In genomic region chr1:231423648-231424047, GRCh38 we compare ENCODE assay signal across 1 cellular context.
TF ChIP-seq lines count a peak whose summit lies in the region.

No MANE protein-coding gene starts in this region.

TF ChIP-seq in HEK293, 187 proteins besides CTCF, POLR2A, EP300 and RAD21 (continued from another document):
- TF ChIP-seq ZBTB11 (tag by site-specific recombination; conservative IDR thresholded peaks at IDR 0.05; ENCODE audit: low read depth) (no peak), ZNF266 (tag by site-specific recombination; IDR thresholded peaks at IDR 0.05; ENCODE audit: low read depth) (no peak), ZNF777 (tag by site-specific recombination; IDR thresholded peaks at IDR 0.05; ENCODE audit: borderline replicate concordance) (no peak), YY2 (tag by site-specific recombination; IDR thresholded peaks at IDR 0.05) (no peak), ZNF148 (tag by site-specific recombination; IDR thresholded peaks at IDR 0.05; ENCODE audit: borderline replicate concordance) (no peak), YY1 (tag by site-specific recombination; IDR thresholded peaks at IDR 0.05) (no peak), PRDM1 (tag by site-specific recombination; IDR thresholded peaks at IDR 0.05) (peak; percentile 44; the same call in 1 of the 2 replicates), ZNF600 (tag by site-specific recombination; IDR thresholded peaks at IDR 0.05) (peak; percentile 79), ZBTB48 (tag by site-specific recombination; IDR thresholded peaks at IDR 0.05) (no peak), ZSCAN30 (tag by site-specific recombination; IDR thresholded peaks at IDR 0.05) (no peak), ZNF2 (tag by site-specific recombination; IDR thresholded peaks at IDR 0.05) (no peak), ZNF184 (tag by site-specific recombination; IDR thresholded peaks at IDR 0.05) (no peak), ZNF501 (tag by site-specific recombination; IDR thresholded peaks at IDR 0.05) (no peak), ZNF114 (tag by site-specific recombination; IDR thresholded peaks at IDR 0.05) (no peak), ZNF248 (tag by site-specific recombination; IDR thresholded peaks at IDR 0.05) (no peak), SP2 (tag by site-specific recombination; IDR thresholded peaks at IDR 0.05) (no peak), ZNF629 (tag by site-specific recombination; IDR thresholded peaks at IDR 0.05) (no peak), ZBTB20 (tag by site-specific recombination; IDR thresholded peaks at IDR 0.05) (peak; percentile 53; the same call in 1 of the 2 replicates), SCRT1 (tag by site-specific recombination; IDR thresholded peaks at IDR 0.05; ENCODE audit: borderline replicate concordance) (0 out of 2 replicates have a peak, but pooled peaks have one; percentile 11), EGR2 (tag by site-specific recombination; IDR thresholded peaks at IDR 0.05; ENCODE audit: low read depth) (no peak), ZNF654 (tag by site-specific recombination; IDR thresholded peaks at IDR 0.05; ENCODE audit: low read depth) (no peak), ZNF341 (tag by site-specific recombination; IDR thresholded peaks at IDR 0.05; ENCODE audit: low read depth) (no peak), ZFP37 (tag by site-specific recombination; IDR thresholded peaks at IDR 0.05) (no peak), ZNF571 (tag by site-specific recombination; IDR thresholded peaks at IDR 0.05) (no peak), ZNF621 (tag by site-specific recombination; IDR thresholded peaks at IDR 0.05) (no peak), ZNF391 (tag by site-specific recombination; IDR thresholded peaks at IDR 0.05; ENCODE audit: borderline replicate concordance, low read depth) (no peak), ZNF549 (tag by site-specific recombination; IDR thresholded peaks at IDR 0.05) (no peak), ZNF302 (tag by site-specific recombination; IDR thresholded peaks at IDR 0.05; ENCODE audit: low read depth) (no peak), ZNF223 (tag by site-specific recombination; IDR thresholded peaks at IDR 0.05) (no peak), ZNF433 (tag by site-specific recombination; IDR thresholded peaks at IDR 0.05; ENCODE audit: low read depth) (no peak)
- TF ChIP-seq, protein P1, sequence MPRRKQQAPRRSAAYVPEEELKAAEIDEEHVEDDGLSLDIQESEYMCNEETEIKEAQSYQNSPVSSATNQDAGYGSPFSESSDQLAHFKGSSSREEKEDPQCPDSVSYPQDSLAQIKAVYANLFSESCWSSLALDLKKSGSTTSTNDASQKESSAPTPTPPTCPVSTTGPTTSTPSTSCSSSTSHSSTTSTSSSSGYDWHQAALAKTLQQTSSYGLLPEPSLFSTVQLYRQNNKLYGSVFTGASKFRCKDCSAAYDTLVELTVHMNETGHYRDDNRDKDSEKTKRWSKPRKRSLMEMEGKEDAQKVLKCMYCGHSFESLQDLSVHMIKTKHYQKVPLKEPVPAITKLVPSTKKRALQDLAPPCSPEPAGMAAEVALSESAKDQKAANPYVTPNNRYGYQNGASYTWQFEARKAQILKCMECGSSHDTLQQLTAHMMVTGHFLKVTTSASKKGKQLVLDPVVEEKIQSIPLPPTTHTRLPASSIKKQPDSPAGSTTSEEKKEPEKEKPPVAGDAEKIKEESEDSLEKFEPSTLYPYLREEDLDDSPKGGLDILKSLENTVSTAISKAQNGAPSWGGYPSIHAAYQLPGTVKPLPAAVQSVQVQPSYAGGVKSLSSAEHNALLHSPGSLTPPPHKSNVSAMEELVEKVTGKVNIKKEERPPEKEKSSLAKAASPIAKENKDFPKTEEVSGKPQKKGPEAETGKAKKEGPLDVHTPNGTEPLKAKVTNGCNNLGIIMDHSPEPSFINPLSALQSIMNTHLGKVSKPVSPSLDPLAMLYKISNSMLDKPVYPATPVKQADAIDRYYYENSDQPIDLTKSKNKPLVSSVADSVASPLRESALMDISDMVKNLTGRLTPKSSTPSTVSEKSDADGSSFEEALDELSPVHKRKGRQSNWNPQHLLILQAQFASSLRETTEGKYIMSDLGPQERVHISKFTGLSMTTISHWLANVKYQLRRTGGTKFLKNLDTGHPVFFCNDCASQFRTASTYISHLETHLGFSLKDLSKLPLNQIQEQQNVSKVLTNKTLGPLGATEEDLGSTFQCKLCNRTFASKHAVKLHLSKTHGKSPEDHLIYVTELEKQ (tag by site-specific recombination; IDR thresholded peaks at IDR 0.05; ENCODE audit: borderline replicate concordance): 0 out of 2 replicates have a peak, but pooled peaks have one; percentile 38
- TF ChIP-seq, protein P2, sequence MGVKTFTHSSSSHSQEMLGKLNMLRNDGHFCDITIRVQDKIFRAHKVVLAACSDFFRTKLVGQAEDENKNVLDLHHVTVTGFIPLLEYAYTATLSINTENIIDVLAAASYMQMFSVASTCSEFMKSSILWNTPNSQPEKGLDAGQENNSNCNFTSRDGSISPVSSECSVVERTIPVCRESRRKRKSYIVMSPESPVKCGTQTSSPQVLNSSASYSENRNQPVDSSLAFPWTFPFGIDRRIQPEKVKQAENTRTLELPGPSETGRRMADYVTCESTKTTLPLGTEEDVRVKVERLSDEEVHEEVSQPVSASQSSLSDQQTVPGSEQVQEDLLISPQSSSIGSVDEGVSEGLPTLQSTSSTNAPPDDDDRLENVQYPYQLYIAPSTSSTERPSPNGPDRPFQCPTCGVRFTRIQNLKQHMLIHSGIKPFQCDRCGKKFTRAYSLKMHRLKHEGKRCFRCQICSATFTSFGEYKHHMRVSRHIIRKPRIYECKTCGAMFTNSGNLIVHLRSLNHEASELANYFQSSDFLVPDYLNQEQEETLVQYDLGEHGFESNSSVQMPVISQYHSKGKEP (tag by site-specific recombination; IDR thresholded peaks at IDR 0.05): peak; percentile 81
- TF ChIP-seq, protein P3, sequence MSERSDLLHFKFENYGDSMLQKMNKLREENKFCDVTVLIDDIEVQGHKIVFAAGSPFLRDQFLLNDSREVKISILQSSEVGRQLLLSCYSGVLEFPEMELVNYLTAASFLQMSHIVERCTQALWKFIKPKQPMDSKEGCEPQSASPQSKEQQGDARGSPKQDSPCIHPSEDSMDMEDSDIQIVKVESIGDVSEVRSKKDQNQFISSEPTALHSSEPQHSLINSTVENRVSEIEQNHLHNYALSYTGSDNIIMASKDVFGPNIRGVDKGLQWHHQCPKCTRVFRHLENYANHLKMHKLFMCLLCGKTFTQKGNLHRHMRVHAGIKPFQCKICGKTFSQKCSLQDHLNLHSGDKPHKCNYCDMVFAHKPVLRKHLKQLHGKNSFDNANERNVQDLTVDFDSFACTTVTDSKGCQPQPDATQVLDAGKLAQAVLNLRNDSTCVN (tag by site-specific recombination; optimal IDR thresholded peaks at IDR 0.05): no peak
- TF ChIP-seq, protein P4, sequence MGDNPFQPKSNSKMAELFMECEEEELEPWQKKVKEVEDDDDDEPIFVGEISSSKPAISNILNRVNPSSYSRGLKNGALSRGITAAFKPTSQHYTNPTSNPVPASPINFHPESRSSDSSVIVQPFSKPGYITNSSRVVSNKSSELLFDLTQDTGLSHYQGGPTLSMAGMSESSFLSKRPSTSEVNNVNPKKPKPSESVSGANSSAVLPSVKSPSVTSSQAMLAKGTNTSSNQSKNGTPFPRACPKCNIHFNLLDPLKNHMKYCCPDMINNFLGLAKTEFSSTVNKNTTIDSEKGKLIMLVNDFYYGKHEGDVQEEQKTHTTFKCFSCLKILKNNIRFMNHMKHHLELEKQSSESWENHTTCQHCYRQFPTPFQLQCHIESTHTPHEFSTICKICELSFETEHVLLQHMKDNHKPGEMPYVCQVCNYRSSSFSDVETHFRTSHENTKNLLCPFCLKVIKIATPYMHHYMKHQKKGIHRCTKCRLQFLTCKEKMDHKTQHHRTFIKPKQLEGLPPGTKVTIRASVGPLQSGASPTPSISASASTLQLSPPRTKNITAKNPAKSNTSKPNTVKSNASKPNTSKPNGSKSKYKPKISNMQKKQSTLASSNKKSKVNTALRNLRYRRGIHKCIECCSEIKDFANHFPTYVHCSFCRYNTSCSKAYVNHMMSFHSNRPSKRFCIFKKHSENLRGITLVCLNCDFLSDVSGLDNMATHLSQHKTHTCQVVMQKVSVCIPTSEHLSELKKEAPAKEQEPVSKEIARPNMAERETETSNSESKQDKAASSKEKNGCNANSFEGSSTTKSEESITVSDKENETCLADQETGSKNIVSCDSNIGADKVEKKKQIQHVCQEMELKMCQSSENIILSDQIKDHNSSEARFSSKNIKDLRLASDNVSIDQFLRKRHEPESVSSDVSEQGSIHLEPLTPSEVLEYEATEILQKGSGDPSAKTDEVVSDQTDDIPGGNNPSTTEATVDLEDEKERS (tag by site-specific recombination; IDR thresholded peaks at IDR 0.05): no peak
- TF ChIP-seq, protein P5, sequence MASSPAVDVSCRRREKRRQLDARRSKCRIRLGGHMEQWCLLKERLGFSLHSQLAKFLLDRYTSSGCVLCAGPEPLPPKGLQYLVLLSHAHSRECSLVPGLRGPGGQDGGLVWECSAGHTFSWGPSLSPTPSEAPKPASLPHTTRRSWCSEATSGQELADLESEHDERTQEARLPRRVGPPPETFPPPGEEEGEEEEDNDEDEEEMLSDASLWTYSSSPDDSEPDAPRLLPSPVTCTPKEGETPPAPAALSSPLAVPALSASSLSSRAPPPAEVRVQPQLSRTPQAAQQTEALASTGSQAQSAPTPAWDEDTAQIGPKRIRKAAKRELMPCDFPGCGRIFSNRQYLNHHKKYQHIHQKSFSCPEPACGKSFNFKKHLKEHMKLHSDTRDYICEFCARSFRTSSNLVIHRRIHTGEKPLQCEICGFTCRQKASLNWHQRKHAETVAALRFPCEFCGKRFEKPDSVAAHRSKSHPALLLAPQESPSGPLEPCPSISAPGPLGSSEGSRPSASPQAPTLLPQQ (tag by site-specific recombination; IDR thresholded peaks at IDR 0.05): no peak
- TF ChIP-seq, protein P6, sequence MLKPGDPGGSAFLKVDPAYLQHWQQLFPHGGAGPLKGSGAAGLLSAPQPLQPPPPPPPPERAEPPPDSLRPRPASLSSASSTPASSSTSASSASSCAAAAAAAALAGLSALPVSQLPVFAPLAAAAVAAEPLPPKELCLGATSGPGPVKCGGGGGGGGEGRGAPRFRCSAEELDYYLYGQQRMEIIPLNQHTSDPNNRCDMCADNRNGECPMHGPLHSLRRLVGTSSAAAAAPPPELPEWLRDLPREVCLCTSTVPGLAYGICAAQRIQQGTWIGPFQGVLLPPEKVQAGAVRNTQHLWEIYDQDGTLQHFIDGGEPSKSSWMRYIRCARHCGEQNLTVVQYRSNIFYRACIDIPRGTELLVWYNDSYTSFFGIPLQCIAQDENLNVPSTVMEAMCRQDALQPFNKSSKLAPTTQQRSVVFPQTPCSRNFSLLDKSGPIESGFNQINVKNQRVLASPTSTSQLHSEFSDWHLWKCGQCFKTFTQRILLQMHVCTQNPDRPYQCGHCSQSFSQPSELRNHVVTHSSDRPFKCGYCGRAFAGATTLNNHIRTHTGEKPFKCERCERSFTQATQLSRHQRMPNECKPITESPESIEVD (tag by site-specific recombination; IDR thresholded peaks at IDR 0.05): no peak
